ENCODE assay signal across 8 cellular contexts in genomic region chr4:42865572-42866189, GRCh38. TPM values are rescaled to one million over a fixed set of nuclear protein-coding genes. Genes with fewer than 3 reads are reported as not detected.
DNase-seq lines count a peak whose midpoint lies in the region; ATAC-seq, FAIRE-seq and TF ChIP-seq lines count a peak whose summit lies in the region.

No MANE protein-coding gene starts in this region.

- H3K9me3 ChIP-seq in IMR-90 (ENCODE audit: control insufficient read depth, insufficient read depth, low read length) = no peaks in the 10 kb centered on the region

- FAIRE-seq in GM19239 (lab: Jason Lieb, UNC) (peak; percentile 83), RCC 7860 (lab: Jason Lieb, UNC) (peak; percentile 8)

- DNase-seq in Caki2 (ENCODE audit: low read depth) (peak; percentile 41), GM19239 (ENCODE audit: insufficient read length, low spot score) (peak; percentile 10), IMR-90 (peak; percentile 36), RCC 7860 (ENCODE audit: low spot score) (peak; percentile 37), iPS DF 4.7 (ENCODE audit: extremely low read depth, low spot score) (peak; percentile 46)
- DNase-seq in activated naive CD8-positive, alpha-beta T cell treated with anti-CD3 and anti-CD28 coated beads, Interleukin-2, amount 50 U/mL, for 24 hours = peak; percentile 44
- peak; percentile 15 for DNase-seq in stimulated activated CD4-positive, alpha-beta T cell treated with anti-CD3 and anti-CD28 coated beads, Interleukin-12 subunit alpha, Interleukin-12 subunit beta, amount 100 ng/mL, for 4 hours

- WGBS in IMR-90 (ENCODE audit: extremely low coverage in 2 of 2, insufficient read length in 1 of 2), 2 experiments = 14% methylated on average over 1 of the region's 3 CpGs; no CpG with 5 or more reads in 1 of the 2 experiments

- no peak overlapping the region for H2BK5ac ChIP-seq in IMR-90 (ENCODE audit: low read depth, low read length, poor library complexity, severe bottlenecking)

- no peak overlapping the region for H4K91ac ChIP-seq in IMR-90 (ENCODE audit: insufficient read depth, low read depth, low read length)

- peak; percentile 64 for TF ChIP-seq CTCF in IMR-90 (conservative IDR thresholded peaks at IDR 0.05; ENCODE audit: low read depth, low read length)

- H3K4me1 Mint-ChIP-seq in activated naive CD8-positive, alpha-beta T cell treated with anti-CD3 and anti-CD28 coated beads, Interleukin-2, amount 50 U/mL, for 24 hours = no peaks in the 10 kb centered on the region

- dilution Hi-C loops in IMR-90 (cut with HindIII; ENCODE audit: low sequenced_read_pairs, unreplicated experiment) = no loop called here

- H2AK5ac ChIP-seq in IMR-90 (ENCODE audit: low read depth, low read length) = no peak overlapping the region

- no peak overlapping the region for H3K4ac ChIP-seq in IMR-90 (ENCODE audit: low read depth, low read length)

- H4K8ac ChIP-seq in IMR-90 (ENCODE audit: low read depth in 2 of 2, low read length in 2 of 2) = no peak overlapping the region

- TF ChIP-seq POLR2A in IMR-90 (IDR thresholded peaks at IDR 0.05; ENCODE audit: low read depth, low read length) = no peak

- H3K36me3 ChIP-seq in IMR-90 (ENCODE audit: control insufficient read depth, insufficient read depth, low read length) = no peaks in the 10 kb centered on the region

- no peaks in the 10 kb centered on the region for H3K9me1 ChIP-seq in IMR-90 (ENCODE audit: insufficient read depth, low read length)

- no peak overlapping the region for H3K18ac ChIP-seq in IMR-90 (ENCODE audit: low read depth, low read length)

- H3K27ac ChIP-seq in IMR-90 (ENCODE audit: insufficient read depth, low read length) = no peak overlapping the region

- CTCF ChIA-PET in IMR-90 (lab: Yijun Ruan, JAX) = no interaction called here

- in situ Hi-C loops in Caki2 (cut with HindIII; ENCODE audit: low pct_unique_long_range_greater_than_20kb, low sequenced_read_pairs) (no loop called here), IMR-90 (cut with MboI; ENCODE audit: low sequenced_read_pairs) (no loop called here)

- no peak overlapping the region for H3K23ac ChIP-seq in IMR-90 (ENCODE audit: low read depth, low read length)

- no peaks in the 10 kb centered on the region for H3K9me3 Mint-ChIP-seq in activated naive CD8-positive, alpha-beta T cell treated with anti-CD3 and anti-CD28 coated beads, Interleukin-2, amount 50 U/mL, for 24 hours

- H3K36me3 Mint-ChIP-seq in activated naive CD8-positive, alpha-beta T cell treated with anti-CD3 and anti-CD28 coated beads, Interleukin-2, amount 50 U/mL, for 24 hours (ENCODE audit: low read depth) = no peaks in the 10 kb centered on the region

- H3K9ac ChIP-seq in IMR-90 (ENCODE audit: low read depth, low read length) = no peak overlapping the region

- no peak overlapping the region for H4K5ac ChIP-seq in IMR-90 (ENCODE audit: low read depth, low read length)

- H2BK120ac ChIP-seq in IMR-90 (ENCODE audit: low read depth, low read length) = no peak overlapping the region

- H3K4me3 ChIP-seq in IMR-90 (ENCODE audit: insufficient read depth, low read depth, low read length) = no peak overlapping the region

- ATAC-seq in IMR-90 (ENCODE audit: low read depth) (peak; percentile 63), GM21528 (IDR thresholded peaks at IDR 0.05; ENCODE audit: low FRiP score, unreplicated experiment) (no peak)
- no peak for ATAC-seq in activated naive CD8-positive, alpha-beta T cell treated with anti-CD3 and anti-CD28 coated beads, Interleukin-2, amount 50 U/mL, for 24 hours

- H3K27me3 Mint-ChIP-seq in activated naive CD8-positive, alpha-beta T cell treated with anti-CD3 and anti-CD28 coated beads, Interleukin-2, amount 50 U/mL, for 24 hours = peaks cover 16% of the 10 kb centered on the region

- H3K56ac ChIP-seq in IMR-90 (ENCODE audit: extremely low read depth, insufficient read depth, low read length) = no peak overlapping the region

- no peak overlapping the region for H3K14ac ChIP-seq in IMR-90 (replicated peaks; ENCODE audit: low read depth, low read length)

- H4K20me1 ChIP-seq in IMR-90 (ENCODE audit: insufficient read depth, low read length) = no peaks in the 10 kb centered on the region

- H2AFZ ChIP-seq in IMR-90 (replicated peaks; ENCODE audit: low read length, poor library complexity) = no peak overlapping the region

- no peak overlapping the region for H2BK20ac ChIP-seq in IMR-90 (ENCODE audit: low read depth, low read length)

- POLR2A ChIA-PET in IMR-90 (lab: Charles Lee; ENCODE audit: unreplicated experiment) = no interaction called here

- intact Hi-C loops in IMR-90 (cut with micrococcal nuclease) = loop anchor here (1.0 kb wide), 1 partner anchor 297 kb away; no protein-coding TSS in a partner anchor

- no peak overlapping the region for H2BK15ac ChIP-seq in IMR-90 (ENCODE audit: low read depth, low read length)

- H3K27me3 ChIP-seq in IMR-90 (ENCODE audit: control insufficient read depth, insufficient read depth, low read length) = no peaks in the 10 kb centered on the region

- TF ChIP-seq RAD21 in IMR-90 (IDR thresholded peaks at IDR 0.05; ENCODE audit: low read length) = peak; percentile 59

- H3K4me3 Mint-ChIP-seq in activated naive CD8-positive, alpha-beta T cell treated with anti-CD3 and anti-CD28 coated beads, Interleukin-2, amount 50 U/mL, for 24 hours = no peak overlapping the region

- no peak overlapping the region for H2AK9ac ChIP-seq in IMR-90 (replicated peaks; ENCODE audit: low read depth, low read length, poor library complexity)

- H3K4me2 ChIP-seq in IMR-90 (ENCODE audit: low read depth, low read length) = no peak overlapping the region

- no peak overlapping the region for H3K27ac Mint-ChIP-seq in activated naive CD8-positive, alpha-beta T cell treated with anti-CD3 and anti-CD28 coated beads, Interleukin-2, amount 50 U/mL, for 24 hours

- H3K79me1 ChIP-seq in IMR-90 (ENCODE audit: low read depth in 1 of 2, low read length in 2 of 2) = no peaks in the 10 kb centered on the region

- BruUV-seq in IMR-90 (replicated peaks; lab: Mats Ljungman, UMichigan) = no TSS peak

- no peaks in the 10 kb centered on the region for H3K4me1 ChIP-seq in IMR-90 (ENCODE audit: control insufficient read depth, insufficient read depth, low read length)

TF ChIP-seq in IMR-90, 13 proteins besides CTCF, POLR2A, EP300 and RAD21:
- TF ChIP-seq CEBPB (IDR thresholded peaks at IDR 0.05; ENCODE audit: low read depth, low read length) = no peak
- TF ChIP-seq RFX5 (IDR thresholded peaks at IDR 0.05; ENCODE audit: low read depth, low read length) = no peak
- peak; percentile 50 for TF ChIP-seq SMC3 (IDR thresholded peaks at IDR 0.05; ENCODE audit: low read depth, low read length)
- TF ChIP-seq RCOR1 (IDR thresholded peaks at IDR 0.05; ENCODE audit: insufficient replicate concordance, low read length) = no peak

RNA-seq across cellular contexts. Expression of gene GRXCR1, which starts 26.8 kb away (rescaled TPM):
- total RNA-seq in Caki2 (2014; rRNA removed; shearing (Covaris generic); ENCODE audit: low replicate concordance) = not detected in 2 replicates
- not detected in 2 replicates for total RNA-seq in IMR-90 (2012; rRNA removed)
- not detected in 2 replicates for polyA plus RNA-seq in IMR-90 (2012; rRNA removed)
- polyA plus RNA-seq in IMR-90 (2012; cell fraction: cytosol; rRNA removed) = not detected in 2 replicates
- not detected in 2 replicates for polyA plus RNA-seq in IMR-90 (2012; cell fraction: nucleus; rRNA removed; ENCODE audit: low replicate concordance)
